In the genomic region with DNA sequence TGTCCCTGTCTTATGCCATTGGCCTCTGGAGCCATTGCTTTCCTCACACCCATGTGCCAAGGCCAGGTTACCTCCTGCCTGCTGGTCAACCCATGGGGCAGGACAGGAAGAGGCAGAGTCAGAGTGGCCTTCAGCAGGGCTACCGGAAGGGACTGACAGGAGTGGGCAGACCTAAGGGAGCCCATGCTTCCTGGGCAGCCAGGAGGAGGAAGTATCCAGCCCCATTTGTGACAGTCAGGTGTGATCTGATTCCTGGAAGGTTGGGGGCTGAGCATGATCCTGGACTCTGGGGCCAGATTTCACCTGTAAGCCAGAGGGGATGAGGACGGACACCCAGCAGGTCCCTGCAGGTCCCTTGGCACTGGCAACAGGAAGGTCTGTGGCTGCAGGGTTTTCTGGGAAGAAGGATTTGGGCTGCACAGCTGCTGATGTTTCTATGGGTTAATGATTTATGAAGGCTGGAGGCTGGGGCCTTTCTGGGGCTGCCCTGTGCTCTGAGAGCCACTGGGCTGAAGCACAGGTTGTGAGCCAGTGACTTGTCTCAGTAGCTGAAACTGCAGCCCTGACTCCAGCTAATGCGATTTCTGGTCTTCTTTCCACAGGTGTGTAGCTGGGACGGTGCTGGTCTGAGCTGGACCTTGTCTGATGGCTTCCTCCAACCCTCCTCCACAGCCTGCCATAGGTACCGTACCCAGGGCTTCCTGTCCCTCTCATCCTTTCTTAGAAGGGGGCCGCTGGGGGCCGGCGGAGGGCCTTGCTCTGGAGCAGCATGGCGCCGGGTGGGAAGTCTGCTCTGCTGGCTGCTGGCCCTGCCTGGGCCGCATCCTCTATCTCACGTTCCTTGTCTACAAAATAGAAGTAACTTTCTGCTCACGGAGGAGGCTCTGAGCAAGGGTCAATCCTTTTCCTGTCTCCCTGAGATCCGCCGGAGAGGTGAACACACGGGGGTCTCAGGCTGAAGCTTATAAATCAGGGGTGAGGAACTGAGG, we compare ENCODE assay signal across 1 cellular context.
TF ChIP-seq lines count a peak whose summit lies in the region.

No MANE protein-coding gene starts in this region.

TF ChIP-seq in HepG2, 621 proteins besides CTCF, POLR2A, EP300 and RAD21 (continued from another document):
- 0 out of 2 replicates have a peak, but pooled peaks have one; percentile 20 for TF ChIP-seq ZSCAN9 (CRISPR knock-in tag; IDR thresholded peaks at IDR 0.05; ENCODE audit: borderline replicate concordance)
- no peak for TF ChIP-seq ZNF510 (CRISPR knock-in tag; IDR thresholded peaks at IDR 0.05; ENCODE audit: low read depth)
- peak; percentile 75; the same call in 1 of the 2 replicates for TF ChIP-seq ZBTB37 (CRISPR knock-in tag; IDR thresholded peaks at IDR 0.05)
- TF ChIP-seq ZEB1 (IDR thresholded peaks at IDR 0.05; ENCODE audit: insufficient replicate concordance, low read depth) = peak; percentile 63
- peak; percentile 65; the same call in 1 of the 2 replicates for TF ChIP-seq NFKB2 (CRISPR knock-in tag; IDR thresholded peaks at IDR 0.05; ENCODE audit: borderline replicate concordance)
- TF ChIP-seq, protein P1, sequence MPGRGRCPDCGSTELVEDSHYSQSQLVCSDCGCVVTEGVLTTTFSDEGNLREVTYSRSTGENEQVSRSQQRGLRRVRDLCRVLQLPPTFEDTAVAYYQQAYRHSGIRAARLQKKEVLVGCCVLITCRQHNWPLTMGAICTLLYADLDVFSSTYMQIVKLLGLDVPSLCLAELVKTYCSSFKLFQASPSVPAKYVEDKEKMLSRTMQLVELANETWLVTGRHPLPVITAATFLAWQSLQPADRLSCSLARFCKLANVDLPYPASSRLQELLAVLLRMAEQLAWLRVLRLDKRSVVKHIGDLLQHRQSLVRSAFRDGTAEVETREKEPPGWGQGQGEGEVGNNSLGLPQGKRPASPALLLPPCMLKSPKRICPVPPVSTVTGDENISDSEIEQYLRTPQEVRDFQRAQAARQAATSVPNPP (CRISPR knock-in tag; IDR thresholded peaks at IDR 0.05) = peak; percentile 48; the same call in 1 of the 2 replicates
- TF ChIP-seq HMGA1 (CRISPR knock-in tag; conservative IDR thresholded peaks at IDR 0.05) = no peak
- no peak; the same call in 1 of the 2 replicates for TF ChIP-seq ZNF3 (CRISPR knock-in tag; IDR thresholded peaks at IDR 0.05)
- no peak; the same call in 1 of the 2 replicates for TF ChIP-seq ZBTB20 (CRISPR knock-in tag; IDR thresholded peaks at IDR 0.05; ENCODE audit: borderline replicate concordance, low read depth)
- peak; percentile 90 for TF ChIP-seq ERF (CRISPR knock-in tag; IDR thresholded peaks at IDR 0.05)
- no peak for TF ChIP-seq SRF (IDR thresholded peaks at IDR 0.05; ENCODE audit: low read depth, low read length)
- TF ChIP-seq ARID2 (CRISPR knock-in tag; IDR thresholded peaks at IDR 0.05; ENCODE audit: borderline replicate concordance) = no peak
- TF ChIP-seq, protein P2, sequence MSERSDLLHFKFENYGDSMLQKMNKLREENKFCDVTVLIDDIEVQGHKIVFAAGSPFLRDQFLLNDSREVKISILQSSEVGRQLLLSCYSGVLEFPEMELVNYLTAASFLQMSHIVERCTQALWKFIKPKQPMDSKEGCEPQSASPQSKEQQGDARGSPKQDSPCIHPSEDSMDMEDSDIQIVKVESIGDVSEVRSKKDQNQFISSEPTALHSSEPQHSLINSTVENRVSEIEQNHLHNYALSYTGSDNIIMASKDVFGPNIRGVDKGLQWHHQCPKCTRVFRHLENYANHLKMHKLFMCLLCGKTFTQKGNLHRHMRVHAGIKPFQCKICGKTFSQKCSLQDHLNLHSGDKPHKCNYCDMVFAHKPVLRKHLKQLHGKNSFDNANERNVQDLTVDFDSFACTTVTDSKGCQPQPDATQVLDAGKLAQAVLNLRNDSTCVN (CRISPR knock-in tag; IDR thresholded peaks at IDR 0.05; ENCODE audit: borderline replicate concordance) = no peak; the same call in 1 of the 2 replicates
- peak; percentile 67; the same call in 1 of the 2 replicates for TF ChIP-seq MED1 (CRISPR knock-in tag; IDR thresholded peaks at IDR 0.05)
- no peak for TF ChIP-seq ZNF501 (CRISPR knock-in tag; IDR thresholded peaks at IDR 0.05)
- no peak for TF ChIP-seq GZF1 (CRISPR knock-in tag; IDR thresholded peaks at IDR 0.05)
- TF ChIP-seq, protein P3, sequence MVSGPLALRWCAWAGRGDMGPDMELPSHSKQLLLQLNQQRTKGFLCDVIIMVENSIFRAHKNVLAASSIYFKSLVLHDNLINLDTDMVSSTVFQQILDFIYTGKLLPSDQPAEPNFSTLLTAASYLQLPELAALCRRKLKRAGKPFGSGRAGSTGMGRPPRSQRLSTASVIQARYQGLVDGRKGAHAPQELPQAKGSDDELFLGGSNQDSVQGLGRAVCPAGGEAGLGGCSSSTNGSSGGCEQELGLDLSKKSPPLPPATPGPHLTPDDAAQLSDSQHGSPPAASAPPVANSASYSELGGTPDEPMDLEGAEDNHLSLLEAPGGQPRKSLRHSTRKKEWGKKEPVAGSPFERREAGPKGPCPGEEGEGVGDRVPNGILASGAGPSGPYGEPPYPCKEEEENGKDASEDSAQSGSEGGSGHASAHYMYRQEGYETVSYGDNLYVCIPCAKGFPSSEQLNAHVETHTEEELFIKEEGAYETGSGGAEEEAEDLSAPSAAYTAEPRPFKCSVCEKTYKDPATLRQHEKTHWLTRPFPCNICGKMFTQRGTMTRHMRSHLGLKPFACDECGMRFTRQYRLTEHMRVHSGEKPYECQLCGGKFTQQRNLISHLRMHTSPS (CRISPR knock-in tag; IDR thresholded peaks at IDR 0.05; ENCODE audit: low read depth) = peak; percentile 97
- peak; percentile 18; the same call in 1 of the 2 replicates for TF ChIP-seq FOXC1 (CRISPR knock-in tag; IDR thresholded peaks at IDR 0.05; ENCODE audit: borderline replicate concordance)
- peak; percentile 42; the same call in 1 of the 2 replicates for TF ChIP-seq ZNF629 (CRISPR knock-in tag; conservative IDR thresholded peaks at IDR 0.05)
- TF ChIP-seq MXI1 (IDR thresholded peaks at IDR 0.05; ENCODE audit: borderline replicate concordance, low read depth, low read length) = peak; percentile 32; the same call in 1 of the 3 replicates
- TF ChIP-seq ELF3 (CRISPR knock-in tag; IDR thresholded peaks at IDR 0.05) = peak; percentile 90
- TF ChIP-seq ZNF773 (CRISPR knock-in tag; IDR thresholded peaks at IDR 0.05; ENCODE audit: borderline replicate concordance) = no peak
- 0 out of 2 replicates have a peak, but pooled peaks have one; percentile 46 for TF ChIP-seq ZC3H4 (CRISPR knock-in tag; IDR thresholded peaks at IDR 0.05; ENCODE audit: borderline replicate concordance)
- no peak for TF ChIP-seq MBNL3 (CRISPR knock-in tag; conservative IDR thresholded peaks at IDR 0.05)
- 0 out of 2 replicates have a peak, but pooled peaks have one; percentile 20 for TF ChIP-seq ZBTB7A (CRISPR knock-in tag; IDR thresholded peaks at IDR 0.05)
- TF ChIP-seq ETV5 (CRISPR knock-in tag; IDR thresholded peaks at IDR 0.05; ENCODE audit: borderline replicate concordance) = peak; percentile 93
- peak; percentile 71 for TF ChIP-seq KDM1A (CRISPR knock-in tag; IDR thresholded peaks at IDR 0.05)
